11 cellular contexts compared by ENCODE assay signal in genomic region chr16:86505185-86505898, GRCh38. TPM values are rescaled to one million over a fixed set of nuclear protein-coding genes. Genes with fewer than 3 reads are reported as not detected.
DNase-seq lines count a peak whose midpoint lies in the region; ATAC-seq, FAIRE-seq and TF ChIP-seq lines count a peak whose summit lies in the region.
"Had no signal": no experiment of that assay in that cellular context is flagged by ENCODE, and none has a peak within 500 bp of the region (broad histone marks: within the 10 kb centered on the region; RNA-seq: fewer than 3 reads in every experiment).

No MANE protein-coding gene starts in this region.

- H3K4me3 Mint-ChIP-seq in GM23338, result peak overlapping the region; percentile 51

- FAIRE-seq in small intestine (lab: Jason Lieb, UNC) (no peak), D721Med (lab: Jason Lieb, UNC) (no peak)
- FAIRE-seq: G401.6 had no signal

- no peaks in the 10 kb centered on the region for H3K9me2 ChIP-seq in GM23338 (ENCODE audit: insufficient read depth)

- no peak for TF ChIP-seq POLR2A in ovary (IDR thresholded peaks at IDR 0.05)

- TF ChIP-seq EP300 in ovary (IDR thresholded peaks at IDR 0.05), result no peak

- no peak overlapping the region for H2AFZ ChIP-seq in GM23338

- H3K4me1 Mint-ChIP-seq in GM23338, result peaks cover 43% of the 10 kb centered on the region

- no peaks in the 10 kb centered on the region for H3K79me2 ChIP-seq in GM23338 (replicated peaks; ENCODE audit: insufficient read depth)

- 2 to 5% (median 5%) methylated on average over 43 to 67 of the region's 67 CpGs for WGBS in small intestine, 3 donors
- 2 to 7% (median 3%) methylated on average over 33 to 67 of the region's 67 CpGs for WGBS in ovary, 3 donors

- H3K36me3 ChIP-seq in GM23338 (ENCODE audit: insufficient read depth), result no peaks in the 10 kb centered on the region
- no peaks in the 10 kb centered on the region for H3K36me3 ChIP-seq in small intestine (ENCODE audit: control insufficient read depth in 2 of 2, insufficient read depth in 2 of 2, low read length in 2 of 2)
- no peaks in the 10 kb centered on the region for H3K36me3 ChIP-seq in ovary

- H4K20me1 ChIP-seq in GM23338 (replicated peaks; ENCODE audit: insufficient read depth), result peaks cover 39% of the 10 kb centered on the region

- intact Hi-C loops in ovary (cut with DNase I), result no loop called here

- no peaks in the 10 kb centered on the region for H3K9me3 ChIP-seq in iPS-18c (ENCODE audit: control insufficient read depth, insufficient read depth, low read length)
- H3K9me3 ChIP-seq in small intestine (ENCODE audit: control insufficient read depth, low read depth), result no peaks in the 10 kb centered on the region
- H3K9me3 ChIP-seq in ovary, result no peaks in the 10 kb centered on the region

- H3K27me3 Mint-ChIP-seq in GM23338 (ENCODE audit: insufficient read depth, low read depth, poor library complexity), result peaks cover 97% of the 10 kb centered on the region

- H3K27me3 ChIP-seq in GM23338 (ENCODE audit: insufficient read depth) (peaks cover 100% of the 10 kb centered on the region), small intestine (ENCODE audit: control insufficient read depth in 2 of 2, insufficient read depth in 2 of 2, low read length in 2 of 2) (peaks cover 23 to 35% of the 10 kb centered on the region in 2 donors), ovary (peaks cover 5% of the 10 kb centered on the region)

- peaks cover 11% of the 10 kb centered on the region; the same call in 2 of the 3 replicates for H3K9me3 Mint-ChIP-seq in GM23338

- ATAC-seq in GM23338, result no peak; the same call in 2 of the 3 replicates

- no peaks in the 10 kb centered on the region; the same call in 2 of the 3 replicates for H3K36me3 Mint-ChIP-seq in GM23338 (ENCODE audit: low read depth)

- no peak overlapping the region for H3K27ac ChIP-seq in GM23338 (ENCODE audit: low read depth)
- peak overlapping the region; percentile 9 to 85 for H3K27ac ChIP-seq in small intestine (ENCODE audit: low read depth in 1 of 2, low read length in 1 of 2)
- H3K27ac ChIP-seq in ovary, result no peak overlapping the region

- H3F3A ChIP-seq in GM23338 (replicated peaks; ENCODE audit: low read depth), result peaks cover 27% of the 10 kb centered on the region; the same call in 1 of the 2 replicates

- H3K4me3 ChIP-seq in GM23338, result peak overlapping the region; percentile 41; the same call in 1 of the 2 replicates
- peak overlapping the region; percentile 4; the same call in 1 of the 2 replicates for H3K4me3 ChIP-seq in iPS-18c (ENCODE audit: insufficient read depth, low read depth, low read length)
- H3K4me3 ChIP-seq in small intestine (ENCODE audit: low read depth in 1 of 2, low read length in 2 of 2), result peak overlapping the region; percentile 1 to 16
- H3K4me3 ChIP-seq in ovary, result no peak overlapping the region

- H3K4me1 ChIP-seq in GM23338 (ENCODE audit: insufficient read depth) (peaks cover 38% of the 10 kb centered on the region), small intestine (ENCODE audit: control insufficient read depth in 2 of 2, insufficient read depth in 1 of 2, low read depth in 1 of 2, low read length in 1 of 2) (peaks cover 0 to 2% of the 10 kb centered on the region in 2 donors), ovary (ENCODE audit: insufficient read depth) (peaks cover 3% of the 10 kb centered on the region)

- peak overlapping the region; percentile 67 for H3K4me2 ChIP-seq in GM23338

- no peak for TF ChIP-seq CTCF in GM23338 (conservative IDR thresholded peaks at IDR 0.05; ENCODE audit: low read depth in 2 of 2)
- no peak for TF ChIP-seq CTCF in ovary (IDR thresholded peaks at IDR 0.05)
- TF ChIP-seq CTCF in D721Med (IDR thresholded peaks at IDR 0.05; ENCODE audit: insufficient read depth, missing control alignments), result no peak

- no peak overlapping the region for H3K27ac Mint-ChIP-seq in GM23338

- DNase-seq in GM23338 (ENCODE audit: low spot score) (peak; percentile 67), RPMI8226 (peak; percentile 35), small intestine (no peak), DMS153 treated with DMSO at 0.1 percent for 48 hours (lab: John Stamatoyannopoulos, UW; ENCODE audit: unreplicated experiment) (no peak), ovary (no peak), D721Med (ENCODE audit: insufficient read length, low spot score) (no peak)
- DNase-seq: cortex of kidney, hippocampal formation, T1000 had no signal

TF ChIP-seq in GM23338, 12 proteins besides CTCF, POLR2A, EP300 and RAD21:
- no peak for TF ChIP-seq CREB1 (CRISPR knock-in tag; IDR thresholded peaks at IDR 0.05; ENCODE audit: low read depth)
- TF ChIP-seq EZH2 (IDR thresholded peaks at IDR 0.05; ENCODE audit: low read depth, unreplicated experiment), result peak; percentile 85
- no peak for TF ChIP-seq ZNF114 (CRISPR knock-in tag; IDR thresholded peaks at IDR 0.05)
- TF ChIP-seq EZH2phosphoT487 (IDR thresholded peaks at IDR 0.05; ENCODE audit: unreplicated experiment), result peak; percentile 90
- TF ChIP-seq STAT1 (IDR thresholded peaks at IDR 0.05; ENCODE audit: unreplicated experiment), result no peak

RNA-seq across cellular contexts. Expression of gene FOXF1, which starts 5.0 kb away (rescaled TPM):
- total RNA-seq in GM23338 (2014; rRNA removed; shearing (Covaris generic)), result 0.10 TPM in 1 of 2 replicates, not detected in the other
- polyA plus RNA-seq in GM23338 (2016; fragmentation: Nextera tagmentation; extraction: Ambion mirVana) (0.15 TPM in 1 of 2 replicates, not detected in the other), small intestine (1 to 10 TPM in 2 of 3 donors, not detected in 1; 4.6 to 7.2 TPM), ovary (under 1 TPM; 0.23 to 0.70 TPM)
- total RNA-seq in ovary, result 1 to 10 TPM in 2 of 7 donors, under 1 TPM in 5; 0.22 to 1.5 (median 0.45) TPM

RNA-seq across cellular contexts. Expression of gene MTHFSD, which starts 49.7 kb away (rescaled TPM):
- total RNA-seq in GM23338 (2014; rRNA removed; shearing (Covaris generic)), result 8.1 and 12.6 TPM in 2 replicates
- polyA plus RNA-seq in GM23338 (2016; fragmentation: Nextera tagmentation; extraction: Ambion mirVana) (7.2 and 9.7 TPM in 2 replicates), small intestine (10 to 100 TPM in 1 of 3 donors, 1 to 10 TPM in 2; 7.6 to 19.2 (median 9.8) TPM), ovary (10 to 100 TPM; 11.0 to 16.5 TPM)
- total RNA-seq in ovary, result 10 to 100 TPM; 12.4 to 24.9 (median 22.5) TPM

Comparison
In these comparisons a context has a peak if more than half of its experiments do, and no peak if none do; other contexts are left out.
1. DNase-seq: peak in GM23338 (single experiment) and RPMI8226 (single experiment); none in small intestine (single experiment), DMS153 treated with DMSO at 0.1 percent for 48 hours (single experiment), ovary (0 of 5) and D721Med (single experiment).
2. H3K27ac ChIP-seq: peak in small intestine (2 of 2); none in GM23338 (single experiment) and ovary (0 of 2).